ENCODE assay signal across 15 cellular contexts in the genomic region with DNA sequence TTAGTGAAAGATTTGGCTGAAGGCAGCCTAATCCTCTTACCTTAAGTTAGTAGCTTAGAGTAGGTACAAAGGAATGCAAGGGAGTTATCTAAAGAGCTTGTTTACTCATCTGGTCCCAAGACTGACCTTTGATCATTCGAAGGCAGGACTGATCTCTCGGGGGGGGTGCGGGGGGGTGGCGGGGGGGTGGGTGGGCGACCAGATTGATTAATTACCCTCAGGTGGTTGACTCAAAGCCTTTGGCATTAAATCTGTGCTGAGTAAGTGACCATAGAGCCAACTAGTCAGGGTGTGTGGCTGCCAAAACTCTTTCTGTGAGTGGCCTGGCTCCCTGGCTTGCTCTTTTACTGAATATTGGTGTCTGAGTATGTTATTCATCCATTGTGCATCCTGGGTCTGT.
"Had no signal": no experiment of that assay in that cellular context is flagged by ENCODE, and none has a peak within 500 bp of the region (broad histone marks: within the 10 kb centered on the region; RNA-seq: fewer than 3 reads in every experiment).

No MANE protein-coding gene starts in this region.

- H3K4me3 ChIP-seq: left ventricle myocardium inferior, suprapubic skin, upper lobe of right lung had no signal

- H3K27ac ChIP-seq: left ventricle myocardium inferior, suprapubic skin, upper lobe of right lung had no signal

- H3K9me3 ChIP-seq: upper lobe of right lung had no signal

- DNase-seq: activated CD4-positive, alpha-beta T cell treated with anti-CD3 and anti-CD28 coated beads for 48 hours; activated CD8-positive, alpha-beta memory T cell treated with anti-CD3 and anti-CD28 coated beads, Interleukin-2, amount 50 U/mL, for 48 hours; activated CD8-positive, alpha-beta T cell treated with anti-CD3 and anti-CD28 coated beads, Interleukin-2, amount 10 ng/mL, durations not matched to agents 7 days and 5 days; activated naive CD4-positive, alpha-beta T cell treated with anti-CD3 and anti-CD28 coated beads for 36 hours; effector memory CD8-positive, alpha-beta T cell; head of caudate nucleus; left ventricle myocardium inferior; mesenchymal stem cell; nephron progenitor cell; stimulated activated CD4-positive, alpha-beta T cell treated with anti-CD3 and anti-CD28 coated beads, Interleukin-4, amount 100 ng/mL, for 1 hour; stimulated activated CD8-positive, alpha-beta memory T cell treated with anti-CD3 and anti-CD28 coated beads, Interleukin-4, amount 100 ng/mL, for 48 hours; stimulated activated naive CD8-positive, alpha-beta T cell treated with anti-CD3 and anti-CD28 coated beads, Interleukin-15, Interleukin-2, amounts not matched to agents 100 U/mL and 50 U/mL, for 24 hours; T-cell; upper lobe of right lung had no signal

- H3K36me3 ChIP-seq: left ventricle myocardium inferior, suprapubic skin, upper lobe of right lung had no signal

- H3K27me3 ChIP-seq: suprapubic skin, upper lobe of right lung had no signal

- ATAC-seq: activated CD8-positive, alpha-beta T cell treated with anti-CD3 and anti-CD28 coated beads, Interleukin-2, amount 10 ng/mL, durations not matched to agents 7 days and 5 days; effector memory CD8-positive, alpha-beta T cell; stimulated activated naive CD8-positive, alpha-beta T cell treated with anti-CD3 and anti-CD28 coated beads, Interleukin-15, Interleukin-2, amounts not matched to agents 100 U/mL and 50 U/mL, for 24 hours; T-cell; upper lobe of right lung had no signal

- H3K4me1 ChIP-seq: left ventricle myocardium inferior, suprapubic skin, upper lobe of right lung had no signal
